Comparison of ENCODE assay signal across 22 cellular contexts in genomic region chr17:27593232-27593856, GRCh38.
"Had no signal": no experiment of that assay in that cellular context is flagged by ENCODE, and none has a peak within 500 bp of the region (broad histone marks: within the 10 kb centered on the region; RNA-seq: fewer than 3 reads in every experiment).

No MANE protein-coding gene starts in this region.

- H3K27ac ChIP-seq: ascending aorta, esophagus muscularis mucosa, heart right ventricle, ovary, tibial nerve, vagina had no signal

- DNase-seq: activated CD4-positive, alpha-beta T cell treated with anti-CD3 and anti-CD28 coated beads, Interleukin-2, amount 10 ng/mL, durations not matched to agents 24 days and 14 days; activated CD8-positive, alpha-beta memory T cell treated with anti-CD3 and anti-CD28 coated beads, Interleukin-2, amount 50 U/mL, for 4 hours; activated CD8-positive, alpha-beta T cell treated with anti-CD3 and anti-CD28 coated beads for 36 hours; activated effector memory CD4-positive, alpha-beta T cell treated with anti-CD3 and anti-CD28 coated beads, Interleukin-2, amount 50 U/mL, for 16 hours; activated T-cell treated with anti-CD3 and anti-CD28 coated beads, Interleukin-2, amount 50 U/mL, for 72 hours; effector CD8-positive, alpha-beta T cell; heart right ventricle; immature natural killer cell; mesenchymal stem cell; naive thymus-derived CD4-positive, alpha-beta T cell; ovary; stimulated activated CD4-positive, alpha-beta T cell treated with anti-CD3 and anti-CD28 coated beads, Interleukin-2, amount 100 ng/mL, for 24 hours; stimulated activated naive CD8-positive, alpha-beta T cell treated with anti-CD3 and anti-CD28 coated beads, Interleukin-15, Interleukin-2, amounts not matched to agents 100 U/mL and 50 U/mL, for 24 hours; substantia nigra; T-helper 9 cell had no signal

- H3K4me3 ChIP-seq: ascending aorta, esophagus muscularis mucosa, heart right ventricle, mucosa of descending colon, ovary, tibial nerve, vagina had no signal

- H3K36me3 ChIP-seq: ovary had no signal

- ATAC-seq: activated CD8-positive, alpha-beta T cell treated with anti-CD3 and anti-CD28 coated beads for 36 hours; activated T-cell treated with anti-CD3 and anti-CD28 coated beads, Interleukin-2, amount 50 U/mL, for 72 hours; heart right ventricle; mucosa of descending colon; naive thymus-derived CD4-positive, alpha-beta T cell; stimulated activated naive CD8-positive, alpha-beta T cell treated with anti-CD3 and anti-CD28 coated beads, Interleukin-15, Interleukin-2, amounts not matched to agents 100 U/mL and 50 U/mL, for 24 hours had no signal

- H3K27me3 ChIP-seq: ascending aorta, esophagus muscularis mucosa, heart right ventricle, ovary, tibial nerve, vagina had no signal

- FAIRE-seq: bronchial epithelial cell, endothelial cell of umbilical vein had no signal

- H3K4me1 ChIP-seq: ascending aorta, tibial nerve, vagina had no signal

- H3K9me3 ChIP-seq: ascending aorta, esophagus muscularis mucosa, heart right ventricle, mucosa of descending colon, ovary, tibial nerve, vagina had no signal
